Comparison of ENCODE assay signal across 8 cellular contexts in genomic region chr9:19471737-19472648, GRCh38.
DNase-seq lines count a peak whose midpoint lies in the region; ATAC-seq and TF ChIP-seq lines count a peak whose summit lies in the region.

No MANE protein-coding gene starts in this region.

- H3K27ac ChIP-seq in CD4-positive, alpha-beta T cell (ENCODE audit: low read depth, low read length), result no peak overlapping the region
- H3K27ac ChIP-seq in thyroid gland, result no peak overlapping the region

- peak overlapping the region; percentile 71 for H3K4me3 Mint-ChIP-seq in CD4-positive, alpha-beta T cell
- peak overlapping the region; percentile 63 for H3K4me3 Mint-ChIP-seq in activated T-cell treated with anti-CD3 and anti-CD28 coated beads, Interleukin-2, amount 50 U/mL, for 4 hours
- H3K4me3 Mint-ChIP-seq in natural killer cell treated with Interleukin-12 subunit alpha and Interleukin-12 subunit beta and Interleukin-15 and Interleukin-18, amount 100 ng/mL, for 72 hours, result peak overlapping the region; percentile 17

- no peaks in the 10 kb centered on the region for H3K9me3 ChIP-seq in CD4-positive, alpha-beta T cell (ENCODE audit: control insufficient read depth, low read length)
- H3K9me3 ChIP-seq in thyroid gland, result no peaks in the 10 kb centered on the region

- no peaks in the 10 kb centered on the region for H3K36me3 ChIP-seq in thyroid gland

- ATAC-seq in CD4-positive, alpha-beta T cell (ENCODE audit: poor library complexity), result peak; percentile 71
- ATAC-seq in GM19351 (IDR thresholded peaks at IDR 0.05; ENCODE audit: unreplicated experiment) (peak; percentile 87), HG03432 (IDR thresholded peaks at IDR 0.05; ENCODE audit: unreplicated experiment) (peak; percentile 80)
- peak; percentile 81 to 84 for ATAC-seq in activated T-cell treated with anti-CD3 and anti-CD28 coated beads, Interleukin-2, amount 50 U/mL, for 4 hours
- peak; percentile 67 to 76 for ATAC-seq in natural killer cell treated with Interleukin-12 subunit alpha and Interleukin-12 subunit beta and Interleukin-15 and Interleukin-18, amount 100 ng/mL, for 72 hours

- H3K27me3 ChIP-seq in CD4-positive, alpha-beta T cell (ENCODE audit: control insufficient read depth, insufficient read depth, low read length), result no peaks in the 10 kb centered on the region
- H3K27me3 ChIP-seq in thyroid gland, result no peaks in the 10 kb centered on the region

- TF ChIP-seq POLR2A in thyroid gland (IDR thresholded peaks at IDR 0.05), result no peak

- no peak overlapping the region for H3K27ac Mint-ChIP-seq in CD4-positive, alpha-beta T cell
- no peak overlapping the region for H3K27ac Mint-ChIP-seq in natural killer cell treated with Interleukin-12 subunit alpha and Interleukin-12 subunit beta and Interleukin-15 and Interleukin-18, amount 100 ng/mL, for 72 hours

- TF ChIP-seq CTCF in CD4-positive, alpha-beta T cell (IDR thresholded peaks at IDR 0.05), result peak; percentile 68
- peak; percentile 47 to 85 (median 67) for TF ChIP-seq CTCF in thyroid gland (IDR thresholded peaks at IDR 0.05)

- peaks cover 15% of the 10 kb centered on the region for H3K27me3 Mint-ChIP-seq in CD4-positive, alpha-beta T cell
- no peaks in the 10 kb centered on the region for H3K27me3 Mint-ChIP-seq in activated T-cell treated with anti-CD3 and anti-CD28 coated beads, Interleukin-2, amount 50 U/mL, for 4 hours (ENCODE audit: low read depth)
- peaks cover 0 to 4% of the 10 kb centered on the region in 2 donors for H3K27me3 Mint-ChIP-seq in natural killer cell treated with Interleukin-12 subunit alpha and Interleukin-12 subunit beta and Interleukin-15 and Interleukin-18, amount 100 ng/mL, for 72 hours

- no peaks in the 10 kb centered on the region for H3K9me3 Mint-ChIP-seq in CD4-positive, alpha-beta T cell
- no peaks in the 10 kb centered on the region for H3K9me3 Mint-ChIP-seq in activated T-cell treated with anti-CD3 and anti-CD28 coated beads, Interleukin-2, amount 50 U/mL, for 4 hours
- H3K9me3 Mint-ChIP-seq in natural killer cell treated with Interleukin-12 subunit alpha and Interleukin-12 subunit beta and Interleukin-15 and Interleukin-18, amount 100 ng/mL, for 72 hours, result no peaks in the 10 kb centered on the region

- WGBS in thyroid gland, 2 donors, result 12 to 14% methylated on average over 18 of the region's 18 CpGs

- intact Hi-C loops in CD4-positive, alpha-beta T cell (cut with DNase I, micrococcal nuclease), result loop anchor here in 1 of 2 experiments (5.0 kb wide), 2 partner anchors 1470 to 1550 kb away; no protein-coding TSS in a partner anchor
- intact Hi-C loops in thyroid gland (cut with DNase I), result no loop called here

- peak in 7 of 10 experiments; percentile 7 to 43 (median 22) for DNase-seq in CD4-positive, alpha-beta T cell
- DNase-seq in NCI-H82 treated with DMSO at 0.1 percent for 48 hours (lab: John Stamatoyannopoulos, UW; ENCODE audit: unreplicated experiment) (peak; percentile 41), fibroblast of peridontal ligament (ENCODE audit: extremely low read depth) (peak; percentile 42), thyroid gland (peak; percentile 59 to 60)
- DNase-seq in activated T-cell treated with anti-CD3 and anti-CD28 coated beads, Interleukin-2, amount 50 U/mL, for 4 hours, result peak; percentile 26
- no peak for DNase-seq in natural killer cell treated with Interleukin-12 subunit alpha and Interleukin-12 subunit beta and Interleukin-15 and Interleukin-18, amount 100 ng/mL, for 72 hours (ENCODE audit: low spot score)

- CTCF ChIA-PET in CD4-positive, alpha-beta T cell (lab: Charles Lee), result interaction anchor here (1.1 kb wide), 1 partner anchor 15 kb away, joined by 4 read pairs; no protein-coding TSS in a partner anchor

- POLR2A ChIA-PET in CD4-positive, alpha-beta T cell (lab: Charles Lee), result no interaction called here

- no peak overlapping the region for H3K4me3 ChIP-seq in thyroid gland (replicated peaks in 1 of 3)

- H3K4me1 ChIP-seq in thyroid gland, result peaks cover 0 to 36% of the 10 kb centered on the region in 2 donors

- peaks cover 12% of the 10 kb centered on the region for H3K4me1 Mint-ChIP-seq in CD4-positive, alpha-beta T cell (ENCODE audit: low read depth)
- peaks cover 16% of the 10 kb centered on the region for H3K4me1 Mint-ChIP-seq in activated T-cell treated with anti-CD3 and anti-CD28 coated beads, Interleukin-2, amount 50 U/mL, for 4 hours (ENCODE audit: low read depth)
- peaks cover 4 to 5% of the 10 kb centered on the region in 2 donors for H3K4me1 Mint-ChIP-seq in natural killer cell treated with Interleukin-12 subunit alpha and Interleukin-12 subunit beta and Interleukin-15 and Interleukin-18, amount 100 ng/mL, for 72 hours (ENCODE audit: low read depth in 2 of 2)

- H3K36me3 Mint-ChIP-seq in CD4-positive, alpha-beta T cell (ENCODE audit: low read depth), result no peaks in the 10 kb centered on the region
- H3K36me3 Mint-ChIP-seq in activated T-cell treated with anti-CD3 and anti-CD28 coated beads, Interleukin-2, amount 50 U/mL, for 4 hours (ENCODE audit: insufficient read depth), result no peaks in the 10 kb centered on the region
- H3K36me3 Mint-ChIP-seq in natural killer cell treated with Interleukin-12 subunit alpha and Interleukin-12 subunit beta and Interleukin-15 and Interleukin-18, amount 100 ng/mL, for 72 hours, result no peaks in the 10 kb centered on the region

Comparison
In these comparisons a context has a peak if more than half of its experiments do, and no peak if none do; other contexts are left out.
1. H3K4me3 Mint-ChIP-seq: peak in every context shown above with its lines; median percentile 71 in CD4-positive, alpha-beta T cell; 63 in activated T-cell treated with anti-CD3 and anti-CD28 coated beads, Interleukin-2, amount 50 U/mL, for 4 hours; 17 in natural killer cell treated with Interleukin-12 subunit alpha and Interleukin-12 subunit beta and Interleukin-15 and Interleukin-18, amount 100 ng/mL, for 72 hours.